ENCODE assay signal across 8 cellular contexts in the genomic region with DNA sequence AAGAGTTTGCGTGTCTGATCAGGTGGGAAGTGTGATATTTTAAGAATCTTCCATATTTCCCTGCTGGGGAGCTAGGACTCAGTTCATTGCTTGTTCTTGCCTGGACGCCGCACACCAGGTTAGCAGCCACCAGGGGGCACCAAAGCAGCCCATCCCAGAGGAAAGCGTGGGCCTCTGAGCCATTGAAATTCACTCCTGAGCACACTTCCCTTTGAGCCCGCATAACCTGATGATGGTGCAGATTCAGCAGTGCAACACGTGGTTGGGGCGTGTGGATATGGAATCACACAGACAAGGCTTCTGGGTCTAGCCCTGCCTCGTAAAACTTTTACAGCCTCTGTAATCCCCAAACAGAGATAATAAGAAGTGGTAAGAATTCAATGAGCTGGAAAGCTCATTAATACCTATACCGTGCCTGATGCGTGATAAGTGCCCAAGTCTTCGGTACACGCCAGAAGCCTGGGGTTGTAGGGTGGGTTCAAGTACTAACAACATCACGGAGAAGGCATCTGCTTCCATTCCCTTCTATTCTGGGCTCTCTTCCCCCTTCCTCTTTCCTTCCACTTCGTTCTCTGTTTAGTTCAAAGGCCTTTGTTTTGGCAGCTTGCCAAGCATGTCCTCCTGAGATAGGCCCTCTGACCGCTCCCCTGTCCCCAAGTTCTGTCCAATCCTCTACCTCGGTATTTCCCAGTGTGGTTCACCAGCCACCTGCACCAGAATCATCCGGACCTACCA.
DNase-seq lines count a peak whose midpoint lies in the region; ATAC-seq, FAIRE-seq and TF ChIP-seq lines count a peak whose summit lies in the region.

No MANE protein-coding gene starts in this region.

- H3K4me3 Mint-ChIP-seq in WTC11: no peak overlapping the region

- peaks cover 11% of the 10 kb centered on the region for H3K27me3 ChIP-seq in AG04450 (ENCODE audit: control insufficient read depth, insufficient read depth, low read length)
- no peaks in the 10 kb centered on the region for H3K27me3 ChIP-seq in mammary epithelial cell (ENCODE audit: insufficient read depth, low read length)
- H3K27me3 ChIP-seq in keratinocyte (ENCODE audit: control insufficient read depth, extremely low read depth, insufficient read depth, low read length): peaks cover 13% of the 10 kb centered on the region

- peaks cover 10% of the 10 kb centered on the region; the same call in 1 of the 2 replicates for H3K9me3 ChIP-seq in AG04450 (ENCODE audit: control insufficient read depth, insufficient read depth, low read length)
- no peaks in the 10 kb centered on the region for H3K9me3 ChIP-seq in mammary epithelial cell (replicated peaks; ENCODE audit: insufficient read depth, low read length)
- no peaks in the 10 kb centered on the region for H3K9me3 ChIP-seq in keratinocyte (ENCODE audit: control insufficient read depth, low read depth, low read length)

- POLR2A ChIA-PET in AG04450 (lab: Yijun Ruan, JAX) (no interaction called here), WTC11 (lab: Charles Lee) (interaction anchor here (1.3 kb wide), 1 partner anchor 37 kb away, joined by 3 read pairs; no protein-coding TSS in a partner anchor)

- no peak overlapping the region for H3K4me3 ChIP-seq in AG04450 (ENCODE audit: low read depth, low read length)
- no peak overlapping the region for H3K4me3 ChIP-seq in mammary epithelial cell (replicated peaks in 1 of 3; ENCODE audit: insufficient read depth in 1 of 3, low read depth in 2 of 3, low read length in 3 of 3)
- no peak overlapping the region for H3K4me3 ChIP-seq in keratinocyte (ENCODE audit: control insufficient read depth in 2 of 3, extremely low read depth in 1 of 3, insufficient read depth in 2 of 3, low read depth in 1 of 3, low read length in 3 of 3)

- peak overlapping the region; percentile 80 for H2AFZ ChIP-seq in mammary epithelial cell (ENCODE audit: low read depth, low read length)
- peak overlapping the region; percentile 65 for H2AFZ ChIP-seq in keratinocyte (ENCODE audit: control insufficient read depth, low read length)

- ATAC-seq in GM18867 (IDR thresholded peaks at IDR 0.05; ENCODE audit: unreplicated experiment) (peak; percentile 84), HG03095 (IDR thresholded peaks at IDR 0.05; ENCODE audit: unreplicated experiment) (peak; percentile 78), WTC11 (peak; percentile 98)

- intact Hi-C loops in mammary epithelial cell (cut with micrococcal nuclease): loop anchor here (1.0 kb wide), 1 partner anchor 34 kb away; no protein-coding TSS in a partner anchor

- peaks cover 8% of the 10 kb centered on the region for H3K4me1 Mint-ChIP-seq in WTC11

- in situ Hi-C loops in mammary epithelial cell (cut with MboI; ENCODE audit: low sequenced_read_pairs in 2 of 2): loop anchor here in 1 of 2 donors (5.0 kb wide), 1 partner anchor 33 kb away; no protein-coding TSS in a partner anchor

- H3K9ac ChIP-seq in mammary epithelial cell (ENCODE audit: insufficient read depth, low read length) (no peak overlapping the region), keratinocyte (ENCODE audit: control insufficient read depth, extremely low read depth, insufficient read depth, low read length) (no peak overlapping the region)

- no peak overlapping the region for H3K4me2 ChIP-seq in mammary epithelial cell (ENCODE audit: insufficient read depth, low read depth, low read length)
- peak overlapping the region; percentile 53 for H3K4me2 ChIP-seq in keratinocyte (ENCODE audit: control insufficient read depth, extremely low read depth, insufficient read depth, low read depth, low read length)

- peaks cover 14% of the 10 kb centered on the region; the same call in 1 of the 2 replicates for H3K27me3 Mint-ChIP-seq in WTC11 (ENCODE audit: low read depth)

- dilution Hi-C loops in mammary epithelial cell (cut with HindIII; ENCODE audit: low sequenced_read_pairs) (no loop called here), keratinocyte (cut with MboI; ENCODE audit: extremely low pct_ligation_motif_present, low sequenced_read_pairs) (no loop called here)

- no peaks in the 10 kb centered on the region; the same call in 1 of the 2 replicates for H3K36me3 Mint-ChIP-seq in WTC11

- H4K20me1 ChIP-seq in mammary epithelial cell (ENCODE audit: insufficient read depth, low read length) (no peaks in the 10 kb centered on the region), keratinocyte (ENCODE audit: control insufficient read depth, extremely low read depth, insufficient read depth, low read length) (no peaks in the 10 kb centered on the region)

- H3K4me1 ChIP-seq in mammary epithelial cell (ENCODE audit: insufficient read depth, low read length) (no peaks in the 10 kb centered on the region), keratinocyte (ENCODE audit: control insufficient read depth, extremely low read depth, insufficient read depth, low read length) (no peaks in the 10 kb centered on the region)

- H3K9me3 Mint-ChIP-seq in WTC11: peaks cover 29% of the 10 kb centered on the region

- H3K79me2 ChIP-seq in mammary epithelial cell (ENCODE audit: insufficient read depth, low read length) (no peaks in the 10 kb centered on the region), keratinocyte (ENCODE audit: control insufficient read depth, insufficient read depth, low read length) (no peaks in the 10 kb centered on the region)

- no peak for FAIRE-seq in keratinocyte (lab: Jason Lieb, UNC)

- no TSS peak for BruUV-seq in mammary epithelial cell (replicated peaks; lab: Mats Ljungman, UMichigan)

- TF ChIP-seq CTCF in AG04450 (IDR thresholded peaks at IDR 0.05; ENCODE audit: low read depth, low read length): peak; percentile 97
- TF ChIP-seq CTCF in WTC11 (IDR thresholded peaks at IDR 0.05): peak; percentile 91
- peak; percentile 96 to 97 for TF ChIP-seq CTCF in mammary epithelial cell (conservative IDR thresholded peaks at IDR 0.05 in 1 of 2, IDR thresholded peaks at IDR 0.05 in 1 of 2; ENCODE audit: extremely low read depth in 1 of 2, insufficient read depth in 1 of 2, low read depth in 1 of 2, low read length in 2 of 2)
- TF ChIP-seq CTCF in keratinocyte (optimal IDR thresholded peaks at IDR 0.05 in 1 of 3, IDR thresholded peaks at IDR 0.05 in 1 of 3, conservative IDR thresholded peaks at IDR 0.05 in 1 of 3; ENCODE audit: extremely low read depth in 1 of 3, insufficient read depth in 2 of 3, low read length in 3 of 3): peak; percentile 95 to 98 (median 97)

- 60% methylated on average over 13 of the region's 17 CpGs for WGBS in mammary epithelial cell (ENCODE audit: low coverage, missing lambda C conversion rate)

- H3K9me1 ChIP-seq in keratinocyte (ENCODE audit: control insufficient read depth, extremely low read depth, insufficient read depth, low read length): no peaks in the 10 kb centered on the region

- DNase-seq in AG04450 (ENCODE audit: low read depth, low spot score): peak; percentile 39
- peak; percentile 53 for DNase-seq in NCI-H2171 (lab: John Stamatoyannopoulos, UW)
- DNase-seq in WTC11 (ENCODE audit: low spot score): peak; percentile 88
- DNase-seq in mammary epithelial cell: peak; percentile 73
- peak; percentile 59 for DNase-seq in keratinocyte (ENCODE audit: low read depth, low spot score)
- DNase-seq in stimulated activated CD4-positive, alpha-beta T cell treated with anti-CD3 and anti-CD28 coated beads, Interleukin-15, amount 100 ng/mL, for 24 hours: peak; percentile 89

- H3K27ac Mint-ChIP-seq in WTC11: no peak overlapping the region

- H3K36me3 ChIP-seq in mammary epithelial cell (ENCODE audit: insufficient read depth, low read length): no peaks in the 10 kb centered on the region
- H3K36me3 ChIP-seq in keratinocyte (ENCODE audit: control insufficient read depth in 2 of 2, extremely low read depth in 1 of 2, insufficient read depth in 2 of 2, low read length in 2 of 2): no peaks in the 10 kb centered on the region

- CTCF ChIA-PET in AG04450 (lab: Charles Lee) (interaction anchor here (0.6 to 9.4 kb wide), 37 partner anchors 9 to 1361 kb away, joined by 3 to 311 read pairs (median 5); no protein-coding TSS in a partner anchor), WTC11 (lab: Charles Lee) (interaction anchor here (0.6 to 3.0 kb wide), 58 partner anchors 9 to 711 kb away, joined by 3 to 97 read pairs (median 4); partner anchors contain the start of gene RINT1), mammary epithelial cell (lab: Charles Lee; ENCODE audit: low non-redundant PET) (interaction anchor here (0.6 to 1.2 kb wide), 3 partner anchors 35 to 712 kb away, joined by 3 to 36 read pairs (median 4); no protein-coding TSS in a partner anchor)

- H3K27ac ChIP-seq in AG04450 (ENCODE audit: low read depth, low read length) (no peak overlapping the region), mammary epithelial cell (ENCODE audit: insufficient read depth, low read depth, low read length) (no peak overlapping the region), keratinocyte (ENCODE audit: control insufficient read depth, insufficient read depth, low read length) (no peak overlapping the region)

TF ChIP-seq in WTC11, 78 proteins besides CTCF, POLR2A, EP300 and RAD21 (continues in another document):
- TF ChIP-seq ZNF317 (CRISPR knock-in tag; IDR thresholded peaks at IDR 0.05; ENCODE audit: borderline replicate concordance, low read depth): no peak
- TF ChIP-seq CBFB (CRISPR knock-in tag; IDR thresholded peaks at IDR 0.05; ENCODE audit: low read depth): no peak
- no peak for TF ChIP-seq MXD4 (CRISPR knock-in tag; IDR thresholded peaks at IDR 0.05; ENCODE audit: borderline replicate concordance)

Comparison
In these comparisons a context has a peak if more than half of its experiments do, and no peak if none do; other contexts are left out.
1. DNase-seq: peak in every context shown above with its lines; median percentile 89 in stimulated activated CD4-positive, alpha-beta T cell treated with anti-CD3 and anti-CD28 coated beads, Interleukin-15, amount 100 ng/mL, for 24 hours; 88 in WTC11; 73 in mammary epithelial cell; 59 in keratinocyte; 53 in NCI-H2171; 39 in AG04450.